Comparison of ENCODE assay signal across 8 cellular contexts in the genomic region with DNA sequence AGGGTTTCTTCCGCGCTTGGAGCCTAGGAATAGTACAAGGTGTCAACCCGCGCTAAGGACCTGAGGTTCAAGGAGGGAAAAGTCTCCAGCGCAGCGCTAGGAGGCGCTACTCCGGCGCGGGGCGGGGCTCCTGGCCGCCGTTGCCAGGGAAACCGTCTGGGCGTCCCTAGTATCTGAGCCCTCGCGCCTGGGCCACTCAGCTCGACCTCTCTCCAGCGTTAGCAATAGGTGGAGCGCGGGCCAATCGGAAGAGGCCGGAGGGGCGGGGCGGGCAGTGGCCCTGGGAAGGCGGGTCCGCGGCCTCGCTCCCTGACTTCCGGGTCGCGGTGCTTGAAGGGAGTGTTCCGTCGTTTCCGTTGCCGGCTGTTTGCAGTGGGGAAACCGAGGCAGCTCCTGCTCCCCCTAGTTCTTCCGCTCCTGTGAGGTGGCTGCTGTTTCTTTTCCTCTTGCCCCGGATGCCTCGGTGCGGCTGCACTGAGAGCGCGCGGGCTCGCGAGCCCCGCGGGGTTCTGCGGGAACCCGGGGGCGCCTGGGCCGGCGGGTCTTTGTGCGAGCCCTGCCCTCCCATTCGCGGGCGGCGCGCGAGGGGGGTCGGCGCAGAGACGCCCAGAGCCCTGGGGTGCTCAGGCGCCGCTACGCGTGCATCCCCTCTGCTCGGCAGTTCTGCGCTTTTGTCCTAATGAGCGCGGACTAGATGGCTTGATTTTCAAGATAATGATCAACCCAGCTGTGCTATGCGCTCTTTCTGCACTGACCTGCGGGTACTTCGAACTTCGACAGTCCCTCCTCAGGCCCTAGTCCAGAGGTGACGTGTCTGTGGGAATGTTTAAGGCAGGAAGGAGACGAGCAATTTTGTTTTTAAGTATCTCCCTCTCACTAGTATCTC. TPM values are rescaled to one million over a fixed set of nuclear protein-coding genes. Genes with fewer than 3 reads are reported as not detected.
DNase-seq lines count a peak whose midpoint lies in the region; TF ChIP-seq lines count a peak whose summit lies in the region.

A gene with protein sequence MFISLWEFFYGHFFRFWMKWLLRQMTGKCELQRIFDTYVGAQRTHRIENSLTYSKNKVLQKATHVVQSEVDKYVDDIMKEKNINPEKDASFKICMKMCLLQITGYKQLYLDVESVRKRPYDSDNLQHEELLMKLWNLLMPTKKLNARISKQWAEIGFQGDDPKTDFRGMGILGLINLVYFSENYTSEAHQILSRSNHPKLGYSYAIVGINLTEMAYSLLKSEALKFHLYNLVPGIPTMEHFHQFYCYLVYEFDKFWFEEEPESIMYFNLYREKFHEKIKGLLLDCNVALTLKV (plus strand): TSS at position 312 of the 886 bp plus-strand sequence. CDS start 1,261 bp downstream, outside the sequence.

- H2BK15ac ChIP-seq in mesendoderm (replicated peaks; ENCODE audit: low read depth): no peak within 1 kb of the TSS

- H3K9ac ChIP-seq in endocrine pancreas (ENCODE audit: control insufficient read depth, insufficient read depth, low read length) (peak within 1 kb of the TSS; percentile 55), mesendoderm (ENCODE audit: low read length) (peak within 1 kb of the TSS; percentile 71)

- H3K79me2 ChIP-seq in mesendoderm (ENCODE audit: control insufficient read depth, insufficient read depth, low read length): no peaks in the 10 kb centered on the region

- H4K8ac ChIP-seq in mesendoderm (ENCODE audit: low read depth, low read length): no peak within 1 kb of the TSS

- peak within 1 kb of the TSS; percentile 88 for H3K56ac ChIP-seq in mesendoderm (ENCODE audit: low read length)

- H3K18ac ChIP-seq in mesendoderm (ENCODE audit: low read length): peak within 1 kb of the TSS; percentile 34

- peak within 1 kb of the TSS; percentile 14 for H3K27ac ChIP-seq in mesendoderm (ENCODE audit: low read depth, low read length)

- H3K9me3 ChIP-seq in endocrine pancreas (ENCODE audit: control insufficient read depth, low read length): no peaks in the 10 kb centered on the region

- peak within 1 kb of the TSS; percentile 4 for H3K4ac ChIP-seq in mesendoderm (ENCODE audit: low read depth, low read length)

- H4K5ac ChIP-seq in mesendoderm (ENCODE audit: low read length): no peak within 1 kb of the TSS

- no peak within 1 kb of the TSS for H3K23ac ChIP-seq in mesendoderm (ENCODE audit: low read length)

- H3K4me2 ChIP-seq in mesendoderm (ENCODE audit: low read length): peak within 1 kb of the TSS; percentile 43

- peaks cover 8% of the 10 kb centered on the region for H3K4me1 ChIP-seq in endocrine pancreas (ENCODE audit: control insufficient read depth, insufficient read depth, low read length)
- H3K4me1 ChIP-seq in mesendoderm (ENCODE audit: control insufficient read depth, low read depth, low read length): no peaks in the 10 kb centered on the region

- no peak within 1 kb of the TSS for H2BK120ac ChIP-seq in mesendoderm (ENCODE audit: low read depth, low read length)

- TF ChIP-seq CTCF in GM20000 (IDR thresholded peaks at IDR 0.05; ENCODE audit: extremely low read depth, missing control alignments): peak; percentile 86

- no peaks in the 10 kb centered on the region for H3K36me3 ChIP-seq in endocrine pancreas (ENCODE audit: control insufficient read depth, insufficient read depth, low read length)
- H3K36me3 ChIP-seq in mesendoderm (ENCODE audit: control insufficient read depth, insufficient read depth, low read length): no peaks in the 10 kb centered on the region

- H3K4me3 ChIP-seq in endocrine pancreas (ENCODE audit: control insufficient read depth, insufficient read depth, low read length): peak within 1 kb of the TSS; percentile 91
- H3K4me3 ChIP-seq in mesendoderm (ENCODE audit: low read length): peak within 1 kb of the TSS; percentile 55

- DNase-seq in COR-L47 (lab: John Stamatoyannopoulos, UW): peak; percentile 99
- peak; percentile 98 for DNase-seq in GM20000 (ENCODE audit: low spot score)
- peak; percentile 97 for DNase-seq in HT1080 (ENCODE audit: low read depth)
- DNase-seq in NOMO-1 treated with DMSO at 0.1 percent for 48 hours (lab: John Stamatoyannopoulos, UW; ENCODE audit: unreplicated experiment): peak; percentile 99
- peak; percentile 90 to 93 (median 91) for DNase-seq in activated CD8-positive, alpha-beta memory T cell treated with anti-CD3 and anti-CD28 coated beads for 48 hours (ENCODE audit: low read depth in 2 of 3, low spot score in 2 of 3)
- peak; percentile 99 for DNase-seq in mesendoderm
- DNase-seq in stimulated activated CD8-positive, alpha-beta memory T cell treated with anti-CD3 and anti-CD28 coated beads, Interleukin-15, amount 100 ng/mL, for 24 hours (ENCODE audit: low read depth): peak; percentile 93

- no CpG with 5 or more reads among the region's 77 CpGs for WGBS in mesendoderm (ENCODE audit: extremely low coverage, insufficient coverage, low lambda C conversion rate)

- H2BK5ac ChIP-seq in mesendoderm (ENCODE audit: low read length): no peak within 1 kb of the TSS

- no peaks in the 10 kb centered on the region for H3K79me1 ChIP-seq in mesendoderm (ENCODE audit: low read length)

- H2AK5ac ChIP-seq in mesendoderm (ENCODE audit: low read length): no peak within 1 kb of the TSS

- no peaks in the 10 kb centered on the region for H3K27me3 ChIP-seq in endocrine pancreas (ENCODE audit: control insufficient read depth, insufficient read depth, low read length)
- no peaks in the 10 kb centered on the region for H3K27me3 ChIP-seq in mesendoderm (ENCODE audit: insufficient read depth, low read length, poor library complexity)

RNA-seq across cellular contexts. Expression of the gene that starts here (rescaled TPM):
- 10.9 and 12.7 TPM in 2 replicates for total RNA-seq in HT1080 (2014; rRNA removed; shearing (Covaris generic))
- polyA plus RNA-seq in HT1080 (2015; cell fraction: cytosol; rRNA removed): 10.8 and 14.0 TPM in 2 replicates
- polyA plus RNA-seq in HT1080 (2015; cell fraction: nucleus; rRNA removed): 29.4 and 36.7 TPM in 2 replicates
- 15.3 TPM for polyA plus RNA-seq in mesendoderm (2013, experiment 1 of 2)
- 14.5 TPM for polyA plus RNA-seq in mesendoderm (2013, experiment 2 of 2)

Comparison
In these comparisons a context has a peak if more than half of its experiments do, and no peak if none do; other contexts are left out.
1. Peak in every context shown above with its lines: DNase-seq, H3K4me3 ChIP-seq and H3K27ac ChIP-seq.